In genomic region chr16:30557397-30557949, GRCh38 we compare ENCODE assay signal across 8 cellular contexts. TPM values are rescaled to one million over a fixed set of nuclear protein-coding genes. Genes with fewer than 3 reads are reported as not detected.
DNase-seq lines count a peak whose midpoint lies in the region; ATAC-seq and TF ChIP-seq lines count a peak whose summit lies in the region.

No MANE protein-coding gene starts in this region.

- no peaks in the 10 kb centered on the region for H4K20me1 ChIP-seq in OCI-LY1 (ENCODE audit: insufficient read depth, low read length)

- DNase-seq in BJ (ENCODE audit: low read depth) (no peak), colonic mucosa (peak; percentile 34), mucosa of descending colon (peak in 1 of 3 donors; percentile 42), NCI-H524 treated with DMSO at 0.1 percent for 48 hours (lab: John Stamatoyannopoulos, UW) (no peak), cerebellum (ENCODE audit: low spot score) (no peak), superior temporal gyrus (ENCODE audit: extremely low spot score) (no peak)

- intact Hi-C loops in colonic mucosa (cut with DNase I) (no loop called here), mucosa of descending colon (cut with DNase I, micrococcal nuclease) (no loop called here)

- CTCF ChIA-PET in BJ (lab: Yijun Ruan, JAX), result interaction anchor here (0.8 to 2.2 kb wide), 7 partner anchors 15 to 127 kb away, joined by 4 to 9 read pairs (median 4); partner anchors contain the start of gene DCTPP1

- POLR2A ChIA-PET in BJ (lab: Charles Lee), result no interaction called here

- H3K4me3 ChIP-seq in BJ (ENCODE audit: low read depth, low read length) (peak overlapping the region; percentile 86), OCI-LY1 (ENCODE audit: low read depth, low read length, poor library complexity, severe bottlenecking) (peak overlapping the region; percentile 82), colonic mucosa (peak overlapping the region; percentile 79), mucosa of descending colon (peak overlapping the region; percentile 74)

- H3K27me3 ChIP-seq in BJ (ENCODE audit: control insufficient read depth, insufficient read depth, low read length) (no peaks in the 10 kb centered on the region), OCI-LY1 (ENCODE audit: insufficient read depth, low read length) (no peaks in the 10 kb centered on the region), colonic mucosa (no peaks in the 10 kb centered on the region)

- no peak for TF ChIP-seq CTCF in BJ (IDR thresholded peaks at IDR 0.05; ENCODE audit: insufficient read depth, low read depth, low read length)
- no peak for TF ChIP-seq CTCF in OCI-LY1 (IDR thresholded peaks at IDR 0.05; ENCODE audit: low read length)
- no peak for TF ChIP-seq CTCF in colonic mucosa (IDR thresholded peaks at IDR 0.05)
- no peak for TF ChIP-seq CTCF in mucosa of descending colon (IDR thresholded peaks at IDR 0.05)

- H3F3A ChIP-seq in OCI-LY1 (ENCODE audit: insufficient read depth, low read length), result 0 out of 2 replicates have a peak, but pooled peaks cover 3% of the 10 kb centered on the region

- peak; percentile 1 for ATAC-seq in GM21381 (IDR thresholded peaks at IDR 0.05; ENCODE audit: unreplicated experiment)
- peak; percentile 7 for ATAC-seq in mucosa of descending colon

- no peaks in the 10 kb centered on the region for H3K9me2 ChIP-seq in OCI-LY1 (ENCODE audit: low read depth, low read length)

- no peak overlapping the region for H2AFZ ChIP-seq in OCI-LY1 (ENCODE audit: low read length)

- H3K4me1 ChIP-seq in OCI-LY1 (ENCODE audit: insufficient read depth, low read length, severe bottlenecking) (peaks cover 21% of the 10 kb centered on the region), colonic mucosa (peaks cover 11% of the 10 kb centered on the region), mucosa of descending colon (ENCODE audit: low read depth) (peaks cover 35% of the 10 kb centered on the region)

- H3K4me2 ChIP-seq in OCI-LY1 (ENCODE audit: low read length), result peak overlapping the region; percentile 61

- 0 out of 2 replicates have a peak, but pooled peaks cover 4% of the 10 kb centered on the region for H3K79me2 ChIP-seq in OCI-LY1 (ENCODE audit: insufficient read depth, low read length)

- H3K27ac ChIP-seq in OCI-LY1 (ENCODE audit: low read depth, low read length, poor library complexity, severe bottlenecking) (peak overlapping the region; percentile 64), colonic mucosa (peak overlapping the region; percentile 87)

- H3K9ac ChIP-seq in OCI-LY1 (ENCODE audit: low read length), result peak overlapping the region; percentile 93
- peak overlapping the region; percentile 91 to 98 for H3K9ac ChIP-seq in colonic mucosa (ENCODE audit: low read depth in 2 of 2, low read length in 2 of 2)

- H3K36me3 ChIP-seq in BJ (ENCODE audit: control insufficient read depth, insufficient read depth, low read length) (peaks cover 15% of the 10 kb centered on the region), OCI-LY1 (ENCODE audit: insufficient read depth, low read length) (peaks cover 40% of the 10 kb centered on the region), colonic mucosa (no peaks in the 10 kb centered on the region), mucosa of descending colon (ENCODE audit: low read depth) (peaks cover 4% of the 10 kb centered on the region)

- no peaks in the 10 kb centered on the region for H3K9me3 ChIP-seq in OCI-LY1 (ENCODE audit: low read length)
- no peaks in the 10 kb centered on the region for H3K9me3 ChIP-seq in colonic mucosa
- no peaks in the 10 kb centered on the region for H3K9me3 ChIP-seq in mucosa of descending colon

RNA-seq across cellular contexts. Expression of gene ZNF764, which starts 0.7 kb away (rescaled TPM):
- 2.3 and 2.6 TPM in 2 replicates for polyA plus RNA-seq in BJ (2011; rRNA removed)
- polyA minus RNA-seq in BJ (2011; rRNA and poly(A)+ RNA removed), result 1.8 and 2.0 TPM in 2 replicates
- total RNA-seq in colonic mucosa (10 to 100 TPM in 1 of 2 donors, 1 to 10 TPM in 1; 9.0 to 11.1 TPM), mucosa of descending colon (10 to 100 TPM; 11.2 to 20.2 (median 12.7) TPM), cerebellum (10.1 TPM)

RNA-seq across cellular contexts. Expression of gene ZNF688, which starts 14.0 kb away (rescaled TPM):
- polyA plus RNA-seq in BJ (2011; rRNA removed), result 6.3 and 8.8 TPM in 2 replicates
- 1.2 and 2.1 TPM in 2 replicates for polyA minus RNA-seq in BJ (2011; rRNA and poly(A)+ RNA removed)
- total RNA-seq in colonic mucosa, result 10 to 100 TPM; 13.1 to 14.3 TPM
- total RNA-seq in mucosa of descending colon, result 10 to 100 TPM; 17.0 to 23.0 (median 20.7) TPM
- total RNA-seq in cerebellum, result 8.7 TPM

RNA-seq across cellular contexts. Expression of gene ZNF747, which starts 22.8 kb away (rescaled TPM):
- polyA plus RNA-seq in BJ (2011; rRNA removed), result 5.5 and 6.4 TPM in 2 replicates
- polyA minus RNA-seq in BJ (2011; rRNA and poly(A)+ RNA removed), result 3.8 and 4.9 TPM in 2 replicates
- total RNA-seq in colonic mucosa, result 10 to 100 TPM in 1 of 2 donors, 1 to 10 TPM in 1; 8.7 to 11.9 TPM
- total RNA-seq in mucosa of descending colon, result 10 to 100 TPM in 2 of 3 donors, 1 to 10 TPM in 1; 9.2 to 13.8 (median 10.5) TPM
- 9.9 TPM for total RNA-seq in cerebellum

RNA-seq across cellular contexts. Expression of gene ZNF785, which starts 28.0 kb away (rescaled TPM):
- polyA plus RNA-seq in BJ (2011; rRNA removed), result 6.6 TPM in 2 replicates
- polyA minus RNA-seq in BJ (2011; rRNA and poly(A)+ RNA removed), result 4.4 and 5.4 TPM in 2 replicates
- total RNA-seq in colonic mucosa (10 to 100 TPM; 12.7 to 13.3 TPM), mucosa of descending colon (10 to 100 TPM; 14.7 to 28.4 (median 24.8) TPM), cerebellum (23.8 TPM)

RNA-seq across cellular contexts. Expression of gene ZNF768, which starts 31.1 kb away (rescaled TPM):
- polyA plus RNA-seq in BJ (2011; rRNA removed), result 14.0 and 17.2 TPM in 2 replicates
- 7.1 and 11.4 TPM in 2 replicates for polyA minus RNA-seq in BJ (2011; rRNA and poly(A)+ RNA removed)
- total RNA-seq in colonic mucosa (10 to 100 TPM; 58.6 to 63.2 TPM), mucosa of descending colon (10 to 100 TPM; 53.9 to 70.1 (median 65.9) TPM), cerebellum (16.7 TPM)
